ENCODE assay signal across 38 cellular contexts in genomic region chr21:31641416-31641922, GRCh38.
"Had no signal": no experiment of that assay in that cellular context is flagged by ENCODE, and none has a peak within 500 bp of the region (broad histone marks: within the 10 kb centered on the region; RNA-seq: fewer than 3 reads in every experiment).

No MANE protein-coding gene starts in this region.

- ATAC-seq: activated CD4-positive, alpha-beta T cell treated with anti-CD3 and anti-CD28 coated beads for 36 hours; activated CD4-positive, CD25-positive, alpha-beta regulatory T cell treated with anti-CD3 and anti-CD28 coated beads, Interleukin-2, amount 50 U/mL, for 24 hours; activated CD8-positive, alpha-beta memory T cell treated with anti-CD3 and anti-CD28 coated beads, Interleukin-2, amount 10 ng/mL, durations not matched to agents 7 days and 5 days; activated CD8-positive, alpha-beta T cell treated with anti-CD3 and anti-CD28 coated beads, Interleukin-2, amount 10 ng/mL, durations not matched to agents 7 days and 5 days; activated naive CD8-positive, alpha-beta T cell treated with anti-CD3 and anti-CD28 coated beads, Interleukin-2, amount 50 U/mL, for 24 hours; WTC11 had no signal

- H3K4me3 Mint-ChIP-seq: activated CD4-positive, alpha-beta memory T cell treated with anti-CD3 and anti-CD28 coated beads, Interleukin-2, amount 10 ng/mL, durations not matched to agents 7 days and 5 days; activated CD4-positive, alpha-beta T cell treated with anti-CD3 and anti-CD28 coated beads for 36 hours; activated CD4-positive, alpha-beta T cell treated with anti-CD3 and anti-CD28 coated beads, Interleukin-2, amount 10 ng/mL, durations not matched to agents 7 days and 5 days; activated CD8-positive, alpha-beta memory T cell treated with anti-CD3 and anti-CD28 coated beads, Interleukin-2, amount 10 ng/mL, durations not matched to agents 7 days and 5 days; activated CD8-positive, alpha-beta T cell treated with anti-CD3 and anti-CD28 coated beads, Interleukin-2, amount 10 ng/mL, durations not matched to agents 7 days and 5 days; activated naive CD4-positive, alpha-beta T cell treated with anti-CD3 and anti-CD28 coated beads, Interleukin-2, amount 10 ng/mL, durations not matched to agents 7 days and 5 days; activated naive CD4-positive, alpha-beta T cell treated with anti-CD3 and anti-CD28 coated beads, Interleukin-2, amount 50 U/mL, for 24 hours; activated naive CD8-positive, alpha-beta T cell; activated naive CD8-positive, alpha-beta T cell treated with anti-CD3 and anti-CD28 coated beads, Interleukin-2, amount 10 ng/mL, durations not matched to agents 7 days and 5 days; activated naive CD8-positive, alpha-beta T cell treated with anti-CD3 and anti-CD28 coated beads, Interleukin-2, amount 50 U/mL, for 24 hours; activated T-cell treated with anti-CD3 and anti-CD28 coated beads, Interleukin-2, amount 50 U/mL, for 24 hours; brain; central memory CD8-positive, alpha-beta T cell; T-helper 1 cell treated with Interleukin-12 subunit alpha and Interleukin-12 subunit beta and Interleukin-4 antibody, amounts not matched to agents 30 μg/mL and 1 μg/mL, for 36 hours; T-helper 2 cell treated with Interferon-gamma antibody and Interleukin-4, amounts not matched to agents 5 μg/mL and 100 μg/mL, for 36 hours; WTC11 had no signal

- H3K4me1 Mint-ChIP-seq: activated CD4-positive, alpha-beta memory T cell treated with anti-CD3 and anti-CD28 coated beads, Interleukin-2, amount 10 ng/mL, durations not matched to agents 7 days and 5 days; activated CD4-positive, alpha-beta T cell treated with anti-CD3 and anti-CD28 coated beads for 36 hours; activated CD4-positive, alpha-beta T cell treated with anti-CD3 and anti-CD28 coated beads, Interleukin-2, amount 10 ng/mL, durations not matched to agents 7 days and 5 days; activated CD8-positive, alpha-beta memory T cell treated with anti-CD3 and anti-CD28 coated beads, Interleukin-2, amount 10 ng/mL, durations not matched to agents 7 days and 5 days; activated naive CD4-positive, alpha-beta T cell treated with anti-CD3 and anti-CD28 coated beads, Interleukin-2, amount 10 ng/mL, durations not matched to agents 7 days and 5 days; activated naive CD4-positive, alpha-beta T cell treated with anti-CD3 and anti-CD28 coated beads, Interleukin-2, amount 50 U/mL, for 24 hours; activated naive CD8-positive, alpha-beta T cell treated with anti-CD3 and anti-CD28 coated beads, Interleukin-2, amount 10 ng/mL, durations not matched to agents 7 days and 5 days; activated naive CD8-positive, alpha-beta T cell treated with anti-CD3 and anti-CD28 coated beads, Interleukin-2, amount 50 U/mL, for 24 hours; brain; central memory CD8-positive, alpha-beta T cell had no signal

- H3K36me3 Mint-ChIP-seq: activated naive CD4-positive, alpha-beta T cell treated with anti-CD3 and anti-CD28 coated beads, Interleukin-2, amount 10 ng/mL, durations not matched to agents 7 days and 5 days; activated naive CD8-positive, alpha-beta T cell treated with anti-CD3 and anti-CD28 coated beads, Interleukin-2, amount 10 ng/mL, durations not matched to agents 7 days and 5 days; brain had no signal

- H3K27me3 ChIP-seq: ascending aorta, cardiac muscle cell had no signal

- DNase-seq: activated CD4-positive, alpha-beta memory T cell treated with anti-CD3 and anti-CD28 coated beads, Interleukin-2, amount 10 ng/mL, durations not matched to agents 7 days and 5 days; activated CD4-positive, alpha-beta T cell treated with anti-CD3 and anti-CD28 coated beads for 1 hour; activated CD4-positive, alpha-beta T cell treated with anti-CD3 and anti-CD28 coated beads for 36 hours; activated CD4-positive, alpha-beta T cell treated with anti-CD3 and anti-CD28 coated beads for 48 hours; activated CD4-positive, alpha-beta T cell treated with anti-CD3 and anti-CD28 coated beads, Interleukin-2, amount 10 ng/mL, durations not matched to agents 7 days and 5 days; activated CD4-positive, alpha-beta T cell treated with anti-CD3 and anti-CD28 coated beads, Interleukin-2, amount 50 U/mL, for 48 hours; activated CD4-positive, CD25-positive, alpha-beta regulatory T cell; activated CD8-positive, alpha-beta memory T cell treated with anti-CD3 and anti-CD28 coated beads for 24 hours; activated CD8-positive, alpha-beta memory T cell treated with anti-CD3 and anti-CD28 coated beads, Interleukin-2, amount 10 ng/mL, durations not matched to agents 7 days and 5 days; activated CD8-positive, alpha-beta memory T cell treated with anti-CD3 and anti-CD28 coated beads, Interleukin-2, amount 50 U/mL, for 48 hours; activated CD8-positive, alpha-beta T cell treated with anti-CD3 and anti-CD28 coated beads, Interleukin-2, amount 10 ng/mL, durations not matched to agents 7 days and 5 days; activated effector memory CD4-positive, alpha-beta T cell treated with Interleukin-2 at 50 U/mL for 16 hours; activated gamma-delta T cell; activated naive CD4-positive, alpha-beta T cell treated with anti-CD3 and anti-CD28 coated beads, Interleukin-2, amount 10 ng/mL, durations not matched to agents 7 days and 5 days; activated naive CD4-positive, alpha-beta T cell treated with Interleukin-2 at 50 U/mL for 16 hours; activated naive CD8-positive, alpha-beta T cell treated with anti-CD3 and anti-CD28 coated beads, Interleukin-2, amount 10 ng/mL, durations not matched to agents 7 days and 5 days; activated naive CD8-positive, alpha-beta T cell treated with anti-CD3 and anti-CD28 coated beads, Interleukin-2, amount 50 U/mL, for 24 hours; activated T-cell treated with anti-CD3 and anti-CD28 coated beads, Interleukin-2, amount 50 U/mL, for 24 hours; activated T-cell treated with anti-CD3 and anti-CD28 coated beads, Interleukin-2, amount 50 U/mL, for 48 hours; amygdala; anterior cingulate cortex; caudate nucleus; cerebellar nuclear complex; T-helper 1 cell; T-helper 2 cell; T-helper 9 cell; WERI-Rb-1 had no signal

- H3K27ac ChIP-seq: ascending aorta, cardiac muscle cell, WERI-Rb-1 had no signal

- H3K4me1 ChIP-seq: ascending aorta had no signal

- H3K36me3 ChIP-seq: ascending aorta, cardiac muscle cell, WERI-Rb-1 had no signal

- H3K4me3 ChIP-seq: ascending aorta, cardiac muscle cell had no signal

- H3K27me3 Mint-ChIP-seq: activated CD4-positive, alpha-beta memory T cell treated with anti-CD3 and anti-CD28 coated beads, Interleukin-2, amount 10 ng/mL, durations not matched to agents 7 days and 5 days; activated CD4-positive, alpha-beta T cell treated with anti-CD3 and anti-CD28 coated beads, Interleukin-2, amount 10 ng/mL, durations not matched to agents 7 days and 5 days; activated CD8-positive, alpha-beta memory T cell treated with anti-CD3 and anti-CD28 coated beads, Interleukin-2, amount 10 ng/mL, durations not matched to agents 7 days and 5 days; activated naive CD4-positive, alpha-beta T cell treated with anti-CD3 and anti-CD28 coated beads, Interleukin-2, amount 10 ng/mL, durations not matched to agents 7 days and 5 days; activated naive CD4-positive, alpha-beta T cell treated with anti-CD3 and anti-CD28 coated beads, Interleukin-2, amount 50 U/mL, for 24 hours; activated naive CD8-positive, alpha-beta T cell; activated naive CD8-positive, alpha-beta T cell treated with anti-CD3 and anti-CD28 coated beads, Interleukin-2, amount 10 ng/mL, durations not matched to agents 7 days and 5 days; activated naive CD8-positive, alpha-beta T cell treated with anti-CD3 and anti-CD28 coated beads, Interleukin-2, amount 50 U/mL, for 24 hours; activated T-cell treated with anti-CD3 and anti-CD28 coated beads, Interleukin-2, amount 50 U/mL, for 24 hours had no signal

- H3K27ac Mint-ChIP-seq: activated CD4-positive, alpha-beta memory T cell treated with anti-CD3 and anti-CD28 coated beads, Interleukin-2, amount 10 ng/mL, durations not matched to agents 7 days and 5 days; activated CD4-positive, alpha-beta T cell treated with anti-CD3 and anti-CD28 coated beads for 36 hours; activated CD4-positive, alpha-beta T cell treated with anti-CD3 and anti-CD28 coated beads, Interleukin-2, amount 10 ng/mL, durations not matched to agents 7 days and 5 days; activated CD8-positive, alpha-beta memory T cell treated with anti-CD3 and anti-CD28 coated beads, Interleukin-2, amount 10 ng/mL, durations not matched to agents 7 days and 5 days; activated CD8-positive, alpha-beta T cell treated with anti-CD3 and anti-CD28 coated beads, Interleukin-2, amount 10 ng/mL, durations not matched to agents 7 days and 5 days; activated naive CD4-positive, alpha-beta T cell treated with anti-CD3 and anti-CD28 coated beads, Interleukin-2, amount 10 ng/mL, durations not matched to agents 7 days and 5 days; activated naive CD4-positive, alpha-beta T cell treated with anti-CD3 and anti-CD28 coated beads, Interleukin-2, amount 50 U/mL, for 24 hours; activated naive CD8-positive, alpha-beta T cell; activated naive CD8-positive, alpha-beta T cell treated with anti-CD3 and anti-CD28 coated beads, Interleukin-2, amount 10 ng/mL, durations not matched to agents 7 days and 5 days; activated naive CD8-positive, alpha-beta T cell treated with anti-CD3 and anti-CD28 coated beads, Interleukin-2, amount 50 U/mL, for 24 hours; activated T-cell treated with anti-CD3 and anti-CD28 coated beads, Interleukin-2, amount 50 U/mL, for 24 hours; activated T-helper 2 cell treated with anti-CD3 and anti-CD28 coated beads, Interferon-gamma antibody, Interleukin-2, Interleukin-4, amounts not matched to agents 10 μg/mL and 5 μg/mL and 100 μg/mL, durations not matched to agents 14 hours and 24 hours and 36 hours; brain; T-helper 1 cell treated with Interleukin-12 subunit alpha and Interleukin-12 subunit beta and Interleukin-4 antibody, amounts not matched to agents 30 μg/mL and 1 μg/mL, for 36 hours; T-helper 2 cell treated with Interferon-gamma antibody and Interleukin-4, amounts not matched to agents 5 μg/mL and 100 μg/mL, for 36 hours had no signal

- H3K9me3 Mint-ChIP-seq: central memory CD8-positive, alpha-beta T cell had no signal
